Comparison of ENCODE assay signal across 10 cellular contexts in genomic region chr9:72858089-72858912, GRCh38.
DNase-seq lines count a peak whose midpoint lies in the region; ATAC-seq and TF ChIP-seq lines count a peak whose summit lies in the region.
"Had no signal": no experiment of that assay in that cellular context is flagged by ENCODE, and none has a peak within 500 bp of the region (broad histone marks: within the 10 kb centered on the region; RNA-seq: fewer than 3 reads in every experiment).

No MANE protein-coding gene starts in this region.

- POLR2A ChIA-PET in RWPE1 (lab: Yijun Ruan, JAX; ENCODE audit: low non-redundant PET), result no interaction called here

- TF ChIP-seq POLR2A in erythroblast (IDR thresholded peaks at IDR 0.05; ENCODE audit: low read length), result no peak

- peaks cover 12% of the 10 kb centered on the region for H3K4me1 ChIP-seq in mesodermal cell (ENCODE audit: control insufficient read depth, insufficient read depth, low read length, poor library complexity, severe bottlenecking)

- no peaks in the 10 kb centered on the region for H3K9me3 ChIP-seq in mesodermal cell (ENCODE audit: control insufficient read depth, low read length)

- WGBS in mesodermal cell (ENCODE audit: insufficient coverage in 2 of 2), 2 experiments, result 55 to 65% methylated on average over 4 of the region's 5 CpGs

- H3K36me3 ChIP-seq in mesodermal cell (ENCODE audit: control insufficient read depth, insufficient read depth, low read length), result no peaks in the 10 kb centered on the region

- H3K27ac ChIP-seq in mesodermal cell (ENCODE audit: low read depth, low read length, severe bottlenecking) (peak overlapping the region; percentile 91), RWPE1 (no peak overlapping the region)

- in situ Hi-C loops in G401 (cut with HindIII; ENCODE audit: low sequenced_read_pairs), result no loop called here

- CTCF ChIA-PET in RWPE1 (lab: Yijun Ruan, JAX), result interaction anchor here (0.7 to 3.1 kb wide), 7 partner anchors 11 to 618 kb away, joined by 3 to 27 read pairs (median 4); no protein-coding TSS in a partner anchor

- intact Hi-C loops in Right ventricle myocardium inferior (cut with DNase I) (loop anchor here (5.0 kb wide), 3 partner anchors 164 to 324 kb away; no protein-coding TSS in a partner anchor), cardiac septum (cut with DNase I) (loop anchor here (2.0 to 10.0 kb wide), 2 partner anchors 164 to 326 kb away; no protein-coding TSS in a partner anchor)

- peak; percentile 75 for ATAC-seq in Right ventricle myocardium inferior
- no peak for ATAC-seq in HG03439 (IDR thresholded peaks at IDR 0.05; ENCODE audit: unreplicated experiment)

- no peak overlapping the region for H3K4me3 ChIP-seq in mesodermal cell (ENCODE audit: extremely low read depth, insufficient read depth, low read length, poor library complexity, severe bottlenecking)

- TF ChIP-seq CTCF in RWPE1 (conservative IDR thresholded peaks at IDR 0.05; ENCODE audit: low read depth), result no peak

- peak; percentile 56 for DNase-seq in Right ventricle myocardium inferior (ENCODE audit: missing footprints)
- no peak for DNase-seq in cardiac septum (ENCODE audit: low spot score)
- DNase-seq in erythroblast (lab: John Stamatoyannopoulos, UW), result peak; percentile 82 to 83
- no peak for DNase-seq in RWPE1 (ENCODE audit: low spot score)
- no peak for DNase-seq in G401 (ENCODE audit: low spot score)
- no peak for DNase-seq in NCI-H1105 treated with DMSO at 0.1 percent for 48 hours (lab: John Stamatoyannopoulos, UW)
- DNase-seq: NCI-H1694, SIG-M5 had no signal

Comparison
In these comparisons a context has a peak if more than half of its experiments do, and no peak if none do; other contexts are left out.
1. DNase-seq: peak in Right ventricle myocardium inferior (single experiment) and erythroblast (2 of 2); none in cardiac septum (single experiment), RWPE1 (single experiment), G401 (single experiment) and NCI-H1105 treated with DMSO at 0.1 percent for 48 hours (single experiment).